ENCODE assay signal across 1 cellular context in the genomic region with DNA sequence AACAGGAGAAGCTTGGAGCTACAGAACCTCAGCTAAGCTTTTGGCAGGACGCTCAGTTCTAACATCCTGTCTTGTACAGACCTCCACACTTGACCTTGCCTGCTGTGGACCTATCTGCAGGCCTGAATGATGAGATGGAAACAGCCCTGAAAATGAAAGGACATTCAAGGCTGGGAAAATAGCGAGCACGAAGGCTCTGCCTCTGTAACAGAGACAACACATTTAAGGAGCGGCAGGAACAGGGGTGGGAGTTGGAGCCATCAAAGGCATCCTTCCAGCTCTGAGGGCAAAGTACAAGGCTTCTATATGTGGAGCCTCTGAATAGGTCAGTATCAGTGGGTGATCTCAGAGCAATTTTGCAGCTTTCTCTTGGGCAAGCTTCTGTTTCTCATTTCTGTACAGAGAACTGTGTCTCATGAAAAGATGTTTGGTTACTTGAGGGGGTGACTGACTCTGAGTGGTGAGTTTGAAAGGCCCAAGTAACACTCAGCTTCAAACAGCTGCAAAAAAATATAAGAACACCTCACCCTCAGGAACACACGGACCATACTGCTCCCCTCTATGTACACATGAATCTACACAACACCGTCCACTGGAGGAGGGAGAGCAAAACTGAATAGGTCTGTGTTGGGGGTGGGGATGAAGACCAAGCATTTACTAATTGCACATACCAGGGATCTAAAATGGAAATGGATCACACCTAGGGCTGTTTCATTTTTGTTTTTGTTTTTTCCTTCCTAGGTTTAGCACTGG.
TF ChIP-seq lines count a peak whose summit lies in the region.

No MANE protein-coding gene starts in this region.

TF ChIP-seq in SK-N-SH, 30 proteins besides CTCF, POLR2A, EP300 and RAD21 (continued from another document):
- no peak for TF ChIP-seq RFX5 (IDR thresholded peaks at IDR 0.05; ENCODE audit: low read length)
- TF ChIP-seq, protein P1, sequence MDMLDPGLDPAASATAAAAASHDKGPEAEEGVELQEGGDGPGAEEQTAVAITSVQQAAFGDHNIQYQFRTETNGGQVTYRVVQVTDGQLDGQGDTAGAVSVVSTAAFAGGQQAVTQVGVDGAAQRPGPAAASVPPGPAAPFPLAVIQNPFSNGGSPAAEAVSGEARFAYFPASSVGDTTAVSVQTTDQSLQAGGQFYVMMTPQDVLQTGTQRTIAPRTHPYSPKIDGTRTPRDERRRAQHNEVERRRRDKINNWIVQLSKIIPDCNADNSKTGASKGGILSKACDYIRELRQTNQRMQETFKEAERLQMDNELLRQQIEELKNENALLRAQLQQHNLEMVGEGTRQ (IDR thresholded peaks at IDR 0.05; ENCODE audit: borderline replicate concordance, low read depth, low read length): no peak
- TF ChIP-seq, protein P2, sequence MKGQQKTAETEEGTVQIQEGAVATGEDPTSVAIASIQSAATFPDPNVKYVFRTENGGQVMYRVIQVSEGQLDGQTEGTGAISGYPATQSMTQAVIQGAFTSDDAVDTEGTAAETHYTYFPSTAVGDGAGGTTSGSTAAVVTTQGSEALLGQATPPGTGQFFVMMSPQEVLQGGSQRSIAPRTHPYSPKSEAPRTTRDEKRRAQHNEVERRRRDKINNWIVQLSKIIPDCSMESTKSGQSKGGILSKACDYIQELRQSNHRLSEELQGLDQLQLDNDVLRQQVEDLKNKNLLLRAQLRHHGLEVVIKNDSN (IDR thresholded peaks at IDR 0.05; ENCODE audit: borderline replicate concordance, low read depth): no peak
- no peak for TF ChIP-seq POLR2AphosphoS5 (IDR thresholded peaks at IDR 0.05; ENCODE audit: low read depth, low read length)
- no peak for TF ChIP-seq FOSL2 (IDR thresholded peaks at IDR 0.05; ENCODE audit: borderline replicate concordance, low read depth)
- no peak for TF ChIP-seq ELF1 (IDR thresholded peaks at IDR 0.05)
- TF ChIP-seq GATA2 (CRISPR knock-in tag; IDR thresholded peaks at IDR 0.05): no peak
- no peak for TF ChIP-seq MXI1 (IDR thresholded peaks at IDR 0.05; ENCODE audit: low read depth, low read length)
- no peak for TF ChIP-seq TCF12 (IDR thresholded peaks at IDR 0.05)
- TF ChIP-seq, protein P3, sequence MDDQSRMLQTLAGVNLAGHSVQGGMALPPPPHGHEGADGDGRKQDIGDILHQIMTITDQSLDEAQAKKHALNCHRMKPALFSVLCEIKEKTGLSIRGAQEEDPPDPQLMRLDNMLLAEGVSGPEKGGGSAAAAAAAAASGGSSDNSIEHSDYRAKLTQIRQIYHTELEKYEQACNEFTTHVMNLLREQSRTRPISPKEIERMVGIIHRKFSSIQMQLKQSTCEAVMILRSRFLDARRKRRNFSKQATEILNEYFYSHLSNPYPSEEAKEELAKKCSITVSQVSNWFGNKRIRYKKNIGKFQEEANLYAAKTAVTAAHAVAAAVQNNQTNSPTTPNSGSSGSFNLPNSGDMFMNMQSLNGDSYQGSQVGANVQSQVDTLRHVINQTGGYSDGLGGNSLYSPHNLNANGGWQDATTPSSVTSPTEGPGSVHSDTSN (IDR thresholded peaks at IDR 0.05): no peak
